16 cellular contexts compared by ENCODE assay signal in genomic region chr9:73079326-73079725, GRCh38.
A peak's percentile ranks its signal among the peaks of the same experiment; 100 is the strongest.
DNase-seq lines count a peak whose midpoint lies in the region; ATAC-seq, FAIRE-seq and TF ChIP-seq lines count a peak whose summit lies in the region.
"Had no signal": no experiment of that assay in that cellular context is flagged by ENCODE, and none has a peak within 500 bp of the region (broad histone marks: within the 10 kb centered on the region; RNA-seq: fewer than 3 reads in every experiment).

No MANE protein-coding gene starts in this region.

- peak; percentile 26 for FAIRE-seq in K562 (lab: Jason Lieb, UNC)
- peak; percentile 56 for FAIRE-seq in HepG2 (lab: Jason Lieb, UNC)

- H3K4me1 ChIP-seq in K562 (replicated peaks in 1 of 2; ENCODE audit: control insufficient read depth in 2 of 2, insufficient read depth in 2 of 2, low read length in 2 of 2) (no peaks in the 10 kb centered on the region; a peak in 1 of 5 replicates), HepG2 (ENCODE audit: insufficient read depth, low read length) (peaks cover 15% of the 10 kb centered on the region)
- H3K4me1 ChIP-seq: BE2C had no signal

- H3K9ac ChIP-seq in K562 (ENCODE audit: insufficient read depth in 1 of 2, low read depth in 2 of 2, low read length in 2 of 2) (no peak overlapping the region), HepG2 (ENCODE audit: insufficient read depth, low read depth, low read length) (no peak overlapping the region)

- H3K4me2 ChIP-seq in K562 (ENCODE audit: insufficient read depth, low read length), result no peak overlapping the region
- no peak overlapping the region for H3K4me2 ChIP-seq in HepG2 (ENCODE audit: low read depth, low read length)

- ATAC-seq in K562, result peak; percentile 46; the same call in 1 of the 3 replicates
- ATAC-seq in HepG2, result no peak
- no peak for ATAC-seq in HG03135 (IDR thresholded peaks at IDR 0.05; ENCODE audit: unreplicated experiment)
- ATAC-seq: activated T-helper 17 cell treated with anti-CD3 and anti-CD28 coated beads, Interleukin-2, amount 50 U/mL, for 72 hours had no signal

- no peaks in the 10 kb centered on the region for H3K9me1 ChIP-seq in K562 (ENCODE audit: control insufficient read depth, insufficient read depth, low read length)

- BruUV-seq in K562 (replicated peaks; lab: Mats Ljungman, UMichigan), result no TSS peak
- no TSS peak for BruUV-seq in HepG2 (replicated peaks; lab: Mats Ljungman, UMichigan)

- H3K4me3 ChIP-seq in K562 (no peak overlapping the region), HepG2 (replicated peaks in 1 of 3; ENCODE audit: insufficient read depth in 1 of 3, low read depth in 2 of 3, low read length in 3 of 3) (no peak overlapping the region)
- H3K4me3 ChIP-seq: cardiac muscle cell had no signal

- TF ChIP-seq CTCF in K562 (IDR thresholded peaks at IDR 0.05 in 2 of 3, conservative IDR thresholded peaks at IDR 0.05 in 1 of 3; ENCODE audit: insufficient read depth in 2 of 3, low read depth in 1 of 3, low read length in 3 of 3), result peak in 1 of 3 experiments; percentile 10; a peak in 1 of 6 replicates
- TF ChIP-seq CTCF in HepG2 (CRISPR knock-in tag; IDR thresholded peaks at IDR 0.05), result 0 out of 2 replicates have a peak, but pooled peaks have one; percentile 7
- TF ChIP-seq CTCF in endothelial cell (IDR thresholded peaks at IDR 0.05; ENCODE audit: unreplicated experiment), result no peak

- H3K27me3 Mint-ChIP-seq in endothelial cell (ENCODE audit: unreplicated experiment), result no peaks in the 10 kb centered on the region

- in situ Hi-C loops in Caki2 (cut with HindIII; ENCODE audit: low pct_unique_long_range_greater_than_20kb, low sequenced_read_pairs), result no loop called here
- in situ Hi-C loops in K562 (cut with MboI), result no loop called here
- in situ Hi-C loops in HepG2 (cut with HindIII; ENCODE audit: extremely low pct_ligation_motif_present, low pct_unique_long_range_greater_than_20kb), result no loop called here

- CTCF ChIA-PET in K562 (lab: Yijun Ruan, JAX; ENCODE audit: low intra/inter-chr PET ratio), result no interaction called here
- CTCF ChIA-PET in HepG2 (lab: Yijun Ruan, JAX; ENCODE audit: low intra/inter-chr PET ratio, low total read pairs), result interaction anchor here (1.1 kb wide), 1 partner anchor 208 kb away, joined by 3 read pairs; no protein-coding TSS in a partner anchor

- H3K36me3 Mint-ChIP-seq in endothelial cell (ENCODE audit: low read depth, unreplicated experiment), result no peaks in the 10 kb centered on the region
- H3K36me3 Mint-ChIP-seq: IgD-negative memory B cell had no signal

- no peak overlapping the region for H2AFZ ChIP-seq in K562 (ENCODE audit: low read depth, low read length)
- H2AFZ ChIP-seq in HepG2 (ENCODE audit: low read length), result no peak overlapping the region

- 94% methylated on average over 1 of the region's 1 CpG for WGBS in K562 (ENCODE audit: insufficient coverage, low coverage, missing lambda C conversion rate)
- 41% methylated on average over 1 of the region's 1 CpG for WGBS in HepG2 (ENCODE audit: low lambda C conversion rate)

- H4K20me1 ChIP-seq in K562 (replicated peaks; ENCODE audit: control insufficient read depth, insufficient read depth, low read length), result no peaks in the 10 kb centered on the region
- H4K20me1 ChIP-seq in HepG2 (ENCODE audit: insufficient read depth, low read length), result no peaks in the 10 kb centered on the region

- TF ChIP-seq EP300 in K562 (IDR thresholded peaks at IDR 0.05; ENCODE audit: low read length), result no peak
- no peak for TF ChIP-seq EP300 in HepG2 (IDR thresholded peaks at IDR 0.05; ENCODE audit: low read depth in 2 of 2, low read length in 2 of 2)
- TF ChIP-seq EP300 in HepG2 (CRISPR knock-in tag; IDR thresholded peaks at IDR 0.05; ENCODE audit: borderline replicate concordance), result no peak

- no peaks in the 10 kb centered on the region for H3K4me1 Mint-ChIP-seq in endothelial cell (ENCODE audit: unreplicated experiment)
- H3K4me1 Mint-ChIP-seq: activated T-helper 17 cell treated with anti-CD3 and anti-CD28 coated beads, Interleukin-2, amount 50 U/mL, for 72 hours had no signal

- H3K4me3 Mint-ChIP-seq in endothelial cell (ENCODE audit: unreplicated experiment), result no peak overlapping the region
- H3K4me3 Mint-ChIP-seq: activated T-helper 17 cell treated with anti-CD3 and anti-CD28 coated beads, Interleukin-2, amount 50 U/mL, for 72 hours; IgD-negative memory B cell had no signal

- TF ChIP-seq POLR2A in K562 (conservative IDR thresholded peaks at IDR 0.05) (no peak), HepG2 (IDR thresholded peaks at IDR 0.05; ENCODE audit: insufficient read depth in 1 of 2, low read depth in 2 of 2, low read length in 2 of 2) (no peak)

- DNase-seq in Caki2 (ENCODE audit: low read depth) (peak; percentile 38), LoVo (ENCODE audit: low spot score) (peak; percentile 70), K562 (ENCODE audit: extremely low read depth in 1 of 4, low spot score in 3 of 4) (no peak), HepG2 (ENCODE audit: low spot score) (peak; percentile 20), NCI-H1436 treated with DMSO at 0.1 percent for 48 hours (lab: John Stamatoyannopoulos, UW) (no peak), AG08395 (ENCODE audit: low spot score) (no peak), endothelial cell (ENCODE audit: low spot score) (no peak)
- DNase-seq: activated CD4-positive, CD25-positive, alpha-beta regulatory T cell; BE2C; GOT3; NCI-H2171; Right ventricle myocardium superior had no signal

- intact Hi-C loops in K562 (cut with micrococcal nuclease), result no loop called here
- intact Hi-C loops in HepG2 (cut with micrococcal nuclease; ENCODE audit: unreplicated experiment), result no loop called here

- H3K27ac ChIP-seq in K562 (ENCODE audit: extremely low read depth, low read depth, low read length), result no peak overlapping the region
- no peak overlapping the region for H3K27ac ChIP-seq in HepG2 (ENCODE audit: extremely low read length, insufficient read depth, low read length)
- H3K27ac ChIP-seq: cardiac muscle cell had no signal

- H3K27me3 ChIP-seq in K562 (ENCODE audit: control insufficient read depth in 2 of 2, insufficient read depth in 2 of 2, low read length in 2 of 2), result no peaks in the 10 kb centered on the region
- no peaks in the 10 kb centered on the region for H3K27me3 ChIP-seq in HepG2 (ENCODE audit: control insufficient read depth in 1 of 2, insufficient read depth in 2 of 2, low read length in 2 of 2)
- H3K27me3 ChIP-seq: BE2C, cardiac muscle cell had no signal

- TF ChIP-seq RAD21 in K562 (CRISPR knock-in tag; conservative IDR thresholded peaks at IDR 0.05 in 1 of 2, IDR thresholded peaks at IDR 0.05 in 1 of 2), result peak in 1 of 2 experiments; percentile 32; a peak in 1 of 4 replicates
- no peak for TF ChIP-seq RAD21 in HepG2 (CRISPR knock-in tag; IDR thresholded peaks at IDR 0.05)

- POLR2A ChIA-PET in K562 (lab: Yijun Ruan, JAX), result interaction anchor here (0.5 kb wide), 1 partner anchor 216 kb away, joined by 3 read pairs; no protein-coding TSS in a partner anchor
- POLR2A ChIA-PET in HepG2 (lab: Yijun Ruan, JAX), result interaction anchor here (0.6 kb wide), 1 partner anchor 711 kb away, joined by 3 read pairs; no protein-coding TSS in a partner anchor

- no peaks in the 10 kb centered on the region for H3K9me3 ChIP-seq in K562 (replicated peaks; ENCODE audit: control insufficient read depth, insufficient read depth, low read depth, low read length)
- no peaks in the 10 kb centered on the region for H3K9me3 ChIP-seq in HepG2 (ENCODE audit: low read length)
- H3K9me3 ChIP-seq: BE2C had no signal

- H3K9me3 Mint-ChIP-seq in endothelial cell (ENCODE audit: unreplicated experiment), result no peaks in the 10 kb centered on the region
- H3K9me3 Mint-ChIP-seq: activated T-helper 17 cell treated with anti-CD3 and anti-CD28 coated beads, Interleukin-2, amount 50 U/mL, for 72 hours; IgD-negative memory B cell had no signal

- no peaks in the 10 kb centered on the region for H3K36me3 ChIP-seq in K562 (ENCODE audit: control insufficient read depth, insufficient read depth, low read length)
- H3K36me3 ChIP-seq in HepG2 (replicated peaks in 1 of 2; ENCODE audit: control insufficient read depth in 1 of 2, insufficient read depth in 2 of 2, low read length in 2 of 2), result no peaks in the 10 kb centered on the region
- H3K36me3 ChIP-seq: BE2C, cardiac muscle cell had no signal

- no peaks in the 10 kb centered on the region for H3K79me2 ChIP-seq in K562 (ENCODE audit: control insufficient read depth, insufficient read depth, low read length)
- H3K79me2 ChIP-seq in HepG2 (ENCODE audit: insufficient read depth, low read length), result no peaks in the 10 kb centered on the region

- no peak overlapping the region for H3K27ac Mint-ChIP-seq in endothelial cell (ENCODE audit: unreplicated experiment)
- H3K27ac Mint-ChIP-seq: activated T-helper 17 cell treated with anti-CD3 and anti-CD28 coated beads, Interleukin-2, amount 50 U/mL, for 72 hours; IgD-negative memory B cell had no signal

TF ChIP-seq in K562, 482 proteins besides CTCF, POLR2A, EP300 and RAD21:
- no peak for TF ChIP-seq ZNF146 (CRISPR knock-in tag; IDR thresholded peaks at IDR 0.05; ENCODE audit: unreplicated experiment)
TF ChIP-seq in K562: peak in this region for 0.

TF ChIP-seq in HepG2, 621 proteins besides CTCF, POLR2A, EP300 and RAD21:
- TF ChIP-seq STAG1 (CRISPR knock-in tag; IDR thresholded peaks at IDR 0.05), result 0 out of 2 replicates have a peak, but pooled peaks have one; percentile 11
- no peak for TF ChIP-seq PCBP1 (IDR thresholded peaks at IDR 0.05; ENCODE audit: borderline replicate concordance, low read depth, low read length)

Comparison
In these comparisons a context has a peak if more than half of its experiments do, and no peak if none do; other contexts are left out.
1. DNase-seq: peak in Caki2 (single experiment), LoVo (single experiment) and HepG2 (single experiment); none in K562 (0 of 4), NCI-H1436 treated with DMSO at 0.1 percent for 48 hours (single experiment), AG08395 (single experiment) and endothelial cell (single experiment).